ENCODE assay signal across 8 cellular contexts in the genomic region with DNA sequence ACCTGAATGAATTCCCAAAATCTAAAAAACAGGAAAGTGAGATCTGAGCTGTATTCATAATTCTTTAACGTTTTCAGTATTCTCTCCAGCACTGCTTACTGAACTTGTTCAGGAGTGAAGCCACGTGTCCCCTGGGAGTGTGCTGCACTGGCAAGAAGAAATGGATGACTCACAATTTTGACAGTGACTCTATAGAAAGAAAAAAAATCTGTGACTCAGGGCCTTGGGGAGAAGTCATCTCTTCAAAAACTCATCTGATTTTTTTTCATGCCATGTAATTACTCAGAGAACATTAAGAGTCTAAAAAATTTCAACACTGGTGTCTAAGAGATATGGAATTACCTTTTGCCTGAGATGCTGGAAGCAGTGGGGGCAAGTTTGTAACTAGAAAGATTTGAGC. TPM values are rescaled to one million over a fixed set of nuclear protein-coding genes. Genes with fewer than 3 reads are reported as not detected.
A peak's percentile ranks its signal among the peaks of the same experiment; 100 is the strongest.
DNase-seq lines count a peak whose midpoint lies in the region; ATAC-seq and TF ChIP-seq lines count a peak whose summit lies in the region.

No MANE protein-coding gene starts in this region.

- H3K36me3 ChIP-seq in thoracic aorta, result no peaks in the 10 kb centered on the region

- DNase-seq in Right ventricle myocardium inferior (ENCODE audit: missing footprints) (peak; percentile 58), cardiac septum (ENCODE audit: low spot score) (no peak), NCI-H69 (lab: John Stamatoyannopoulos, UW) (peak; percentile 69), fibroblast of peridontal ligament (ENCODE audit: extremely low read depth) (peak; percentile 85), thoracic aorta (ENCODE audit: low spot score) (peak; percentile 4), NCI-H1417 treated with DMSO at 0.1 percent for 48 hours (lab: John Stamatoyannopoulos, UW) (no peak), retina (no peak)
- DNase-seq in stimulated activated CD4-positive, alpha-beta T cell treated with anti-CD3 and anti-CD28 coated beads, Interleukin-12 subunit alpha, Interleukin-12 subunit beta, amount 100 ng/mL, for 4 hours, result no peak

- no peak for TF ChIP-seq CTCF in thoracic aorta (IDR thresholded peaks at IDR 0.05)

- no peak overlapping the region for H3K4me3 ChIP-seq in thoracic aorta

- H3K27ac ChIP-seq in thoracic aorta, result no peak overlapping the region

- H3K9me3 ChIP-seq in thoracic aorta, result no peaks in the 10 kb centered on the region

- intact Hi-C loops in Right ventricle myocardium inferior (cut with DNase I) (no loop called here), cardiac septum (cut with DNase I) (no loop called here)

- ATAC-seq in Right ventricle myocardium inferior (no peak), thoracic aorta (ENCODE audit: insufficient number of reproducible peaks, low FRiP score, low read depth) (no peak)

- H3K27me3 ChIP-seq in thoracic aorta (replicated peaks; ENCODE audit: insufficient read depth), result no peaks in the 10 kb centered on the region

- H3K4me1 ChIP-seq in thoracic aorta (ENCODE audit: control insufficient read depth in 1 of 2, low read depth in 2 of 2), result no peaks in the 10 kb centered on the region

RNA-seq across cellular contexts. Expression of gene ANKEF1, which starts 39.7 kb away (rescaled TPM):
- total RNA-seq in Right ventricle myocardium inferior (1.1 TPM), cardiac septum (1.3 TPM), thoracic aorta (1 to 10 TPM in 1 of 2 donors, under 1 TPM in 1; 0.41 to 1.1 TPM)

Comparison
In these comparisons a context has a peak if more than half of its experiments do, and no peak if none do; other contexts are left out.
1. DNase-seq: peak in Right ventricle myocardium inferior (single experiment), NCI-H69 (single experiment), fibroblast of peridontal ligament (single experiment) and thoracic aorta (single experiment); none in cardiac septum (single experiment), stimulated activated CD4-positive, alpha-beta T cell treated with anti-CD3 and anti-CD28 coated beads, Interleukin-12 subunit alpha, Interleukin-12 subunit beta, amount 100 ng/mL, for 4 hours (single experiment), NCI-H1417 treated with DMSO at 0.1 percent for 48 hours (single experiment) and retina (single experiment).